Comparison of ENCODE assay signal across 1 cellular context in the genomic region with DNA sequence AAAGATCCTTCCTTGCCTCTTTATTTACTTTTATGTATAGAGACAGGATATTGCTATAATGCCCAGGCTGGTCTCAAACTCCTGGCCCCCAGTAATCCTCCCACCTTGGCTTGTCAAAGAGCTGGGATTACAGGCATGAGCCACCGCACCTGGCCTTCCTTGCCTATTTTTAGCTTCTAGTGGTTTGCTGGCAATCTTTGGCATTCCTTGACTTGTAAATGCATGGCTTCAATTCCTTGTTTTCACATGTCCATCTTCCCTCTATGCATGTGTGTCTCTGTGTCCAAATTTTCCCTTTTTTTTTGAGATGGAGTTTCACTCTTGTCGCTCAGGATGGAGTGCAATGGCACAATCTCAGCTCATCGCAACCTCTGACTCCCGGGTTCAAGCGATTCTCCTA.
TF ChIP-seq lines count a peak whose summit lies in the region.

No MANE protein-coding gene starts in this region.

TF ChIP-seq in SK-N-SH treated with all-trans-retinoic acid at 6 μM for 48 hours, 23 proteins besides CTCF, POLR2A, EP300 and RAD21 (continued from another document):
- TF ChIP-seq TCF4 (CRISPR knock-in tag; IDR thresholded peaks at IDR 0.05; ENCODE audit: borderline replicate concordance) = no peak
TF ChIP-seq in SK-N-SH treated with all-trans-retinoic acid at 6 μM for 48 hours: peak in this region for 0.
